8 cellular contexts compared by ENCODE assay signal in the genomic region with DNA sequence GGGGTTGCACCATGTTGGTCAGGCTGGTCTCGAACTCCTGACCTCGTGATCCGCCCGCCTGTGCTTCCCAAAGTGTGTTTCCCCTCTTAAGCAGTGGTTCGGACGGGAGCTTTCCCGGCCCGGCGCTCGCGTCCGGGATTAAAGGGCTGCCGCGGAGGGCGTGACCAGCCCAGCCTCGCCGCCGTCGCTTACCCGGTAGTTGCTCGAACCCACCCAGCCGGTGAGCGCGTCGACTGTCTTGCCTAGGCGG. TPM values are rescaled to one million over a fixed set of nuclear protein-coding genes. Genes with fewer than 3 reads are reported as not detected.
A peak's percentile ranks its signal among the peaks of the same experiment; 100 is the strongest.
DNase-seq lines count a peak whose midpoint lies in the region; ATAC-seq lines count a peak whose summit lies in the region.

No MANE protein-coding gene starts in this region.

- intact Hi-C loops in dendritic cell treated with granulocyte-macrophage colony-stimulating factor and Interleukin-4, amounts not matched to agents 40 ng/mL and 50 ng/mL, for 4 days (cut with micrococcal nuclease) = loop anchor here (5.0 kb wide), 3 partner anchors 70 to 280 kb away; no protein-coding TSS in a partner anchor

- H3K9me3 ChIP-seq in SJCRH30 (replicated peaks) = no peaks in the 10 kb centered on the region

- peaks cover 12% of the 10 kb centered on the region for H3K36me3 Mint-ChIP-seq in dendritic cell treated with granulocyte-macrophage colony-stimulating factor and Interleukin-4, amounts not matched to agents 40 ng/mL and 50 ng/mL, for 4 days (ENCODE audit: low read depth)

- no peak overlapping the region for H3K27ac Mint-ChIP-seq in dendritic cell treated with granulocyte-macrophage colony-stimulating factor and Interleukin-4, amounts not matched to agents 40 ng/mL and 50 ng/mL, for 4 days

- peak overlapping the region; percentile 86 for H3K4me3 ChIP-seq in SJCRH30

- DNase-seq in 8988T (peak; percentile 39), SJCRH30 (peak; percentile 51 to 61), lung microvascular endothelial cell (ENCODE audit: low read depth in 2 of 2) (peak; percentile 77), superior temporal gyrus (ENCODE audit: extremely low spot score) (no peak)
- DNase-seq in stimulated activated CD8-positive, alpha-beta memory T cell treated with anti-CD3 and anti-CD28 coated beads, Interleukin-7, amount 100 ng/mL, for 48 hours (ENCODE audit: extremely low read depth in 1 of 2, low read depth in 1 of 2) = peak; percentile 37 to 45

- H3K27me3 ChIP-seq in SJCRH30 = no peaks in the 10 kb centered on the region

- no peaks in the 10 kb centered on the region for H3K9me3 Mint-ChIP-seq in dendritic cell treated with granulocyte-macrophage colony-stimulating factor and Interleukin-4, amounts not matched to agents 40 ng/mL and 50 ng/mL, for 4 days

- H3K4me1 Mint-ChIP-seq in dendritic cell treated with granulocyte-macrophage colony-stimulating factor and Interleukin-4, amounts not matched to agents 40 ng/mL and 50 ng/mL, for 4 days (ENCODE audit: low read depth) = peaks cover 6% of the 10 kb centered on the region

- no peaks in the 10 kb centered on the region; the same call in 1 of the 2 replicates for H3K4me1 ChIP-seq in SJCRH30

- ATAC-seq in GM18508 (IDR thresholded peaks at IDR 0.05; ENCODE audit: insufficient read depth, unreplicated experiment) (peak; percentile 31), HG02981 (IDR thresholded peaks at IDR 0.05; ENCODE audit: unreplicated experiment) (peak; percentile 67)

- no peaks in the 10 kb centered on the region for H3K27me3 Mint-ChIP-seq in dendritic cell treated with granulocyte-macrophage colony-stimulating factor and Interleukin-4, amounts not matched to agents 40 ng/mL and 50 ng/mL, for 4 days

- peak overlapping the region; percentile 97 for H3K4me3 Mint-ChIP-seq in dendritic cell treated with granulocyte-macrophage colony-stimulating factor and Interleukin-4, amounts not matched to agents 40 ng/mL and 50 ng/mL, for 4 days

- H3K36me3 ChIP-seq in SJCRH30 = no peaks in the 10 kb centered on the region

- H3K27ac ChIP-seq in SJCRH30 = peak overlapping the region; percentile 61

RNA-seq across cellular contexts. Expression of gene CLASP2, which starts 0.5 kb away (rescaled TPM):
- 37.4 and 45.2 TPM in 2 replicates for total RNA-seq in SJCRH30 (2014; rRNA removed; shearing (Covaris generic))
- 43.6 and 47.6 TPM in 2 replicates for total RNA-seq in lung microvascular endothelial cell
